ENCODE assay signal across 23 cellular contexts in the genomic region with DNA sequence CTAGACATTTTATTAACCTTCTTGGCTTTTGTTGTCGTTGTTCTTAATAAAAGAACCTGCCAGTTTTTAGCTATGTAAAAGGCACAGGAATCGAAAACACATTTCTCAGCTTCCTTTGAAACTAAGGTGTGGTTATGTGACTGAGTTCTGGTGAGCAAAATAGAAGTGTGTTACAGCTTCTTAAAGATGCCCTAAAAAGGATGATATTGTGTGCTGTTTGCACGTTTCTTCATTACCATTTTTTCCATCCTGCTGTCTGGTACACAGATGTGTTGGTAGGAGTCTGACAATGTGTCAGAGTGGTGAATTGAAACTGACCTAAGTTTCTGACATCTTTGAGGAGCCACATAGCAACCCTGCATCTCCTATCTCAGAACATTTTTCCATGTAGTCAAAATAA.
"Had no signal": no experiment of that assay in that cellular context is flagged by ENCODE, and none has a peak within 500 bp of the region (broad histone marks: within the 10 kb centered on the region; RNA-seq: fewer than 3 reads in every experiment).

No MANE protein-coding gene starts in this region.

- H3K4me1 ChIP-seq: colonic mucosa, esophagus squamous epithelium, gastrocnemius medialis, heart right ventricle, left lung, lower lobe of right lung had no signal

- H3K4me3 ChIP-seq: colonic mucosa, esophagus squamous epithelium, gastrocnemius medialis, heart right ventricle, left lung, lower lobe of right lung, mucosa of descending colon had no signal

- H3K27ac ChIP-seq: colonic mucosa, epithelial cell of prostate, esophagus squamous epithelium, gastrocnemius medialis, heart right ventricle, left lung, lower lobe of right lung had no signal

- ATAC-seq: effector memory CD8-positive, alpha-beta T cell; esophagus mucosa; gastrocnemius medialis; heart right ventricle; left cardiac atrium; left lung; left ventricle myocardium superior; lower lobe of right lung; mucosa of descending colon had no signal

- H3K27me3 ChIP-seq: colonic mucosa, esophagus squamous epithelium, gastrocnemius medialis, left lung had no signal

- H3K9me3 ChIP-seq: colonic mucosa, esophagus squamous epithelium, gastrocnemius medialis, heart right ventricle, left lung, lower lobe of right lung, mucosa of descending colon had no signal

- H3K36me3 ChIP-seq: colonic mucosa, esophagus squamous epithelium, gastrocnemius medialis, heart right ventricle, left lung, lower lobe of right lung had no signal

- DNase-seq: colonic mucosa; cortex of kidney; effector CD8-positive, alpha-beta T cell; effector memory CD8-positive, alpha-beta T cell; endodermal cell; erythroblast; esophagus squamous epithelium; foreskin fibroblast; foreskin melanocyte; gastrocnemius medialis; glutamatergic neuron; head of caudate nucleus; heart right ventricle; hippocampal formation; left cardiac atrium; left lung; left ventricle myocardium superior; lower lobe of right lung; mesenchymal stem cell; mucosa of descending colon; naive B cell had no signal
